ENCODE assay signal across 1 cellular context in genomic region chr14:60106341-60106740, GRCh38.
TF ChIP-seq lines count a peak whose summit lies in the region.

No MANE protein-coding gene starts in this region.

TF ChIP-seq in GM12878, 131 proteins besides CTCF, POLR2A, EP300 and RAD21:
- TF ChIP-seq, protein P1, sequence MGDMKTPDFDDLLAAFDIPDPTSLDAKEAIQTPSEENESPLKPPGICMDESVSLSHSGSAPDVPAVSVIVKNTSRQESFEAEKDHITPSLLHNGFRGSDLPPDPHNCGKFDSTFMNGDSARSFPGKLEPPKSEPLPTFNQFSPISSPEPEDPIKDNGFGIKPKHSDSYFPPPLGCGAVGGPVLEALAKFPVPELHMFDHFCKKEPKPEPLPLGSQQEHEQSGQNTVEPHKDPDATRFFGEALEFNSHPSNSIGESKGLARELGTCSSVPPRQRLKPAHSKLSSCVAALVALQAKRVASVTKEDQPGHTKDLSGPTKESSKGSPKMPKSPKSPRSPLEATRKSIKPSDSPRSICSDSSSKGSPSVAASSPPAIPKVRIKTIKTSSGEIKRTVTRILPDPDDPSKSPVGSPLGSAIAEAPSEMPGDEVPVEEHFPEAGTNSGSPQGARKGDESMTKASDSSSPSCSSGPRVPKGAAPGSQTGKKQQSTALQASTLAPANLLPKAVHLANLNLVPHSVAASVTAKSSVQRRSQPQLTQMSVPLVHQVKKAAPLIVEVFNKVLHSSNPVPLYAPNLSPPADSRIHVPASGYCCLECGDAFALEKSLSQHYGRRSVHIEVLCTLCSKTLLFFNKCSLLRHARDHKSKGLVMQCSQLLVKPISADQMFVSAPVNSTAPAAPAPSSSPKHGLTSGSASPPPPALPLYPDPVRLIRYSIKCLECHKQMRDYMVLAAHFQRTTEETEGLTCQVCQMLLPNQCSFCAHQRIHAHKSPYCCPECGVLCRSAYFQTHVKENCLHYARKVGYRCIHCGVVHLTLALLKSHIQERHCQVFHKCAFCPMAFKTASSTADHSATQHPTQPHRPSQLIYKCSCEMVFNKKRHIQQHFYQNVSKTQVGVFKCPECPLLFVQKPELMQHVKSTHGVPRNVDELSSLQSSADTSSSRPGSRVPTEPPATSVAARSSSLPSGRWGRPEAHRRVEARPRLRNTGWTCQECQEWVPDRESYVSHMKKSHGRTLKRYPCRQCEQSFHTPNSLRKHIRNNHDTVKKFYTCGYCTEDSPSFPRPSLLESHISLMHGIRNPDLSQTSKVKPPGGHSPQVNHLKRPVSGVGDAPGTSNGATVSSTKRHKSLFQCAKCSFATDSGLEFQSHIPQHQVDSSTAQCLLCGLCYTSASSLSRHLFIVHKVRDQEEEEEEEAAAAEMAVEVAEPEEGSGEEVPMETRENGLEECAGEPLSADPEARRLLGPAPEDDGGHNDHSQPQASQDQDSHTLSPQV (IDR thresholded peaks at IDR 0.05) = no peak
- no peak for TF ChIP-seq ZBED1 (IDR thresholded peaks at IDR 0.05; ENCODE audit: borderline replicate concordance)
- TF ChIP-seq, protein P2, sequence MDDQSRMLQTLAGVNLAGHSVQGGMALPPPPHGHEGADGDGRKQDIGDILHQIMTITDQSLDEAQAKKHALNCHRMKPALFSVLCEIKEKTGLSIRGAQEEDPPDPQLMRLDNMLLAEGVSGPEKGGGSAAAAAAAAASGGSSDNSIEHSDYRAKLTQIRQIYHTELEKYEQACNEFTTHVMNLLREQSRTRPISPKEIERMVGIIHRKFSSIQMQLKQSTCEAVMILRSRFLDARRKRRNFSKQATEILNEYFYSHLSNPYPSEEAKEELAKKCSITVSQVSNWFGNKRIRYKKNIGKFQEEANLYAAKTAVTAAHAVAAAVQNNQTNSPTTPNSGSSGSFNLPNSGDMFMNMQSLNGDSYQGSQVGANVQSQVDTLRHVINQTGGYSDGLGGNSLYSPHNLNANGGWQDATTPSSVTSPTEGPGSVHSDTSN (IDR thresholded peaks at IDR 0.05; ENCODE audit: insufficient replicate concordance, low read depth, low read length) = no peak
- no peak for TF ChIP-seq YY1 (IDR thresholded peaks at IDR 0.05; ENCODE audit: low read depth, low read length)
